ENCODE assay signal across 21 cellular contexts in the genomic region with DNA sequence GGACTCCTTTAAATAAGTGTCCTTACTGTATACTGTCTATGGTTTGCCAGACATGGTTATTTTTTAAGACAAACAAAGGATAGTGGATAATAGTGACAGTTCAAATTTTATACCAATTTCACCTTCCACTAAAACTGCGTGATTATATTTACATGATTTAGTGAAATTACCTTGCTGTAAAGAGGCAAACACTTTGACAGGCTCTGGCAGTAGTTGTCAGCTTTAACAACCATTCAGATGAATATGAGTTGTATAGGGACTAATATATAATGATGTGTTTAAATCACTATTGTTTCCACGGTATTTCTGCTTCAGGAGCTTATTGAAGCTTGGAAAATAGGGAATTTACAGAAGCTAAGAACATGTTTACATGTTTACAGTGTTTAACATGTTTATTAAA.
"Had no signal": no experiment of that assay in that cellular context is flagged by ENCODE, and none has a peak within 500 bp of the region (broad histone marks: within the 10 kb centered on the region; RNA-seq: fewer than 3 reads in every experiment).

No MANE protein-coding gene starts in this region.

- H3K27ac ChIP-seq: SJSA1, SK-N-MC had no signal

- H3K4me3 ChIP-seq: SJSA1, SK-N-MC had no signal

- H3K36me3 ChIP-seq: SJSA1 had no signal

- H3K4me1 ChIP-seq: SJSA1 had no signal

- H3K27me3 ChIP-seq: SJSA1 had no signal

- H3K9me3 ChIP-seq: SJSA1 had no signal

- DNase-seq: IMR-90, Kasumi-1, KG1, MM.1S, NCI-H1092 treated with DMSO at 0.1 percent for 48 hours, NCI-H146, NCI-H1694 treated with DMSO at 0.1 percent for 48 hours, NCI-H2029, NCI-H2107, NCI-H2171 treated with DMSO at 0.1 percent for 48 hours, NCI-H345, NCI-H446 treated with DMSO at 0.1 percent for 48 hours, NCI-H510A treated with DMSO at 0.1 percent for 48 hours, NCI-H526, NCI-H82, Right ventricle myocardium superior, RPMI8226, SIG-M5 had no signal

- ATAC-seq: HepG2 had no signal
